In genomic region chr11:35237345-35237744, GRCh38 we compare ENCODE assay signal across 2 cellular contexts.
TF ChIP-seq lines count a peak whose summit lies in the region.

No MANE protein-coding gene starts in this region.

TF ChIP-seq in HCT116, 20 proteins besides CTCF, POLR2A, EP300 and RAD21 (continued from another document):
- TF ChIP-seq REST (IDR thresholded peaks at IDR 0.05; ENCODE audit: low read depth) (no peak), SP1 (IDR thresholded peaks at IDR 0.05; ENCODE audit: low read depth) (no peak; the same call in 1 of the 2 replicates), JUND (IDR thresholded peaks at IDR 0.05) (no peak), MAX (IDR thresholded peaks at IDR 0.05) (no peak), ATF3 (IDR thresholded peaks at IDR 0.05) (no peak), ELF1 (IDR thresholded peaks at IDR 0.05; ENCODE audit: borderline replicate concordance, low read depth) (no peak), POLR2AphosphoS5 (IDR thresholded peaks at IDR 0.05; ENCODE audit: low read depth, low read length) (no peak), CEBPB (IDR thresholded peaks at IDR 0.05; ENCODE audit: low read depth) (no peak), ZBTB33 (IDR thresholded peaks at IDR 0.05; ENCODE audit: extremely low read depth, insufficient replicate concordance, low read length) (no peak), SIN3A (IDR thresholded peaks at IDR 0.05; ENCODE audit: low read depth) (no peak), EGR1 (IDR thresholded peaks at IDR 0.05; ENCODE audit: low read depth) (no peak), CBX3 (IDR thresholded peaks at IDR 0.05; ENCODE audit: low read depth) (no peak), TCF7L2 (IDR thresholded peaks at IDR 0.05; ENCODE audit: borderline replicate concordance, extremely low read depth, insufficient read depth, insufficient read length) (no peak)

TF ChIP-seq in WTC11, 78 proteins besides CTCF, POLR2A, EP300 and RAD21 (continued from another document):
- TF ChIP-seq ZBTB43 (CRISPR knock-in tag; IDR thresholded peaks at IDR 0.05), result no peak
